In the genomic region with DNA sequence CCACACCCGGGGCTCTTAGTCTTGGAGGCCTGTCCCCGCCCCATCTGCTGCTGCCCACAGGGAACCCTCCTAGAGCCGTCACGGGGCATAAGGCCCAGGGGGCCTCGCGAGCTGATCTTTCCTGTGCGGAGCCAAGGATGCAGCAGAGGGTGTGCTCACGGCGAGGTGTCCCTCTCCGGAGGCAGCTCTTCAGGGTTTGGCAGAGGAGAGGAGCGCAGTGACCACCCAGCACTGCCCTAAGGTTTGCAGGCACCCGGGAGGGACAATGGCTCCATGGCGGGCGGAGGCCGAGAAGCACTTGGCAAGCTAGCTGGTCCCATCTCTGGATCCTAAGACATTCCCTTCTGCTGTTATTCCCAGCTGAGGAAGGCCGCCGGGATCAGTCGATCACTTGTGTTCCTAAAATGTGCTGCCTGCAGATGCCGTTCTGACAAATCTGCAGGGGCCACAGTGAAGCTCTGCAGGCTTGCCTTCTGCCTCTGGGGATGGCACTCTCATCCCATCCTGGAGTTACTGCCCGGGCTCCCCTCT, we compare ENCODE assay signal across 16 cellular contexts. TPM values are rescaled to one million over a fixed set of nuclear protein-coding genes. Genes with fewer than 3 reads are reported as not detected.
A peak's percentile ranks its signal among the peaks of the same experiment; 100 is the strongest.
DNase-seq lines count a peak whose midpoint lies in the region; ATAC-seq and TF ChIP-seq lines count a peak whose summit lies in the region.
"Had no signal": no experiment of that assay in that cellular context is flagged by ENCODE, and none has a peak within 500 bp of the region (broad histone marks: within the 10 kb centered on the region; RNA-seq: fewer than 3 reads in every experiment).

No MANE protein-coding gene starts in this region.

- DNase-seq in activated CD8-positive, alpha-beta memory T cell treated with anti-CD3 and anti-CD28 coated beads, Interleukin-2, amount 10 ng/mL, durations not matched to agents 7 days and 5 days, result peak; percentile 15
- DNase-seq in activated CD8-positive, alpha-beta memory T cell treated with anti-CD3 and anti-CD28 coated beads, Interleukin-2, amount 50 U/mL, for 4 hours, result no peak
- DNase-seq in SJSA1 (ENCODE audit: low read depth in 1 of 2, low spot score in 2 of 2) (peak; percentile 32 to 46), type B pancreatic cell (ENCODE audit: extremely low spot score, unreplicated experiment) (peak; percentile 65)
- no peak for DNase-seq in activated naive CD4-positive, alpha-beta T cell treated with anti-CD3 and anti-CD28 coated beads, Interleukin-2, amount 10 ng/mL, durations not matched to agents 7 days and 5 days
- no peak for DNase-seq in stimulated activated naive CD4-positive, alpha-beta T cell treated with Interleukin-2 at 50 U/mL for 16 hours (lab: John Stamatoyannopoulos, UW)
- DNase-seq: Calu3; NCI-H1105; NK-92 treated with Interleukin-12 subunit alpha and Interleukin-12 subunit beta, amount 100 ng/mL, for 24 hours had no signal

- peak overlapping the region; percentile 64 for H3K27ac ChIP-seq in SJSA1
- H3K27ac ChIP-seq in mesodermal cell (ENCODE audit: low read depth, low read length, severe bottlenecking), result peak overlapping the region; percentile 57

- WGBS in mesodermal cell (ENCODE audit: insufficient coverage in 2 of 2), 2 experiments, result 93 to 96% methylated on average over 19 to 20 of the region's 20 CpGs

- H3K9me3 ChIP-seq in SJSA1 (replicated peaks), result no peaks in the 10 kb centered on the region
- no peaks in the 10 kb centered on the region for H3K9me3 ChIP-seq in mesodermal cell (ENCODE audit: control insufficient read depth, low read length)

- TF ChIP-seq CTCF in type B pancreatic cell (conservative IDR thresholded peaks at IDR 0.05), result no peak

- H3K27me3 ChIP-seq in SJSA1 (replicated peaks), result no peaks in the 10 kb centered on the region

- H3K27me3 Mint-ChIP-seq in activated CD8-positive, alpha-beta memory T cell treated with anti-CD3 and anti-CD28 coated beads, Interleukin-2, amount 10 ng/mL, durations not matched to agents 7 days and 5 days, result no peaks in the 10 kb centered on the region
- peaks cover 3% of the 10 kb centered on the region for H3K27me3 Mint-ChIP-seq in type B pancreatic cell
- H3K27me3 Mint-ChIP-seq in activated naive CD4-positive, alpha-beta T cell treated with anti-CD3 and anti-CD28 coated beads, Interleukin-2, amount 10 ng/mL, durations not matched to agents 7 days and 5 days, result peaks cover 8% of the 10 kb centered on the region

- H3K4me1 Mint-ChIP-seq in activated CD8-positive, alpha-beta memory T cell treated with anti-CD3 and anti-CD28 coated beads, Interleukin-2, amount 10 ng/mL, durations not matched to agents 7 days and 5 days, result no peaks in the 10 kb centered on the region
- H3K4me1 Mint-ChIP-seq in type B pancreatic cell (ENCODE audit: unreplicated experiment), result peaks cover 10% of the 10 kb centered on the region
- no peaks in the 10 kb centered on the region for H3K4me1 Mint-ChIP-seq in activated naive CD4-positive, alpha-beta T cell treated with anti-CD3 and anti-CD28 coated beads, Interleukin-2, amount 10 ng/mL, durations not matched to agents 7 days and 5 days
- H3K4me1 Mint-ChIP-seq: B cell had no signal

- no peaks in the 10 kb centered on the region for H3K9me3 Mint-ChIP-seq in activated CD8-positive, alpha-beta memory T cell treated with anti-CD3 and anti-CD28 coated beads, Interleukin-2, amount 10 ng/mL, durations not matched to agents 7 days and 5 days (ENCODE audit: low read depth)
- no peaks in the 10 kb centered on the region for H3K9me3 Mint-ChIP-seq in type B pancreatic cell
- H3K9me3 Mint-ChIP-seq in activated naive CD4-positive, alpha-beta T cell treated with anti-CD3 and anti-CD28 coated beads, Interleukin-2, amount 10 ng/mL, durations not matched to agents 7 days and 5 days, result no peaks in the 10 kb centered on the region
- H3K9me3 Mint-ChIP-seq: CD4-positive, alpha-beta T cell; GM23338 had no signal

- H3K4me3 Mint-ChIP-seq in activated CD8-positive, alpha-beta memory T cell treated with anti-CD3 and anti-CD28 coated beads, Interleukin-2, amount 10 ng/mL, durations not matched to agents 7 days and 5 days, result no peak overlapping the region
- H3K4me3 Mint-ChIP-seq in type B pancreatic cell, result no peak overlapping the region
- no peak overlapping the region for H3K4me3 Mint-ChIP-seq in activated naive CD4-positive, alpha-beta T cell treated with anti-CD3 and anti-CD28 coated beads, Interleukin-2, amount 10 ng/mL, durations not matched to agents 7 days and 5 days
- H3K4me3 Mint-ChIP-seq: B cell; CD4-positive, alpha-beta T cell; GM23338 had no signal

- no peak overlapping the region for H3K27ac Mint-ChIP-seq in activated CD8-positive, alpha-beta memory T cell treated with anti-CD3 and anti-CD28 coated beads, Interleukin-2, amount 10 ng/mL, durations not matched to agents 7 days and 5 days
- H3K27ac Mint-ChIP-seq in type B pancreatic cell, result no peak overlapping the region
- H3K27ac Mint-ChIP-seq in activated naive CD4-positive, alpha-beta T cell treated with anti-CD3 and anti-CD28 coated beads, Interleukin-2, amount 10 ng/mL, durations not matched to agents 7 days and 5 days, result no peak overlapping the region
- H3K27ac Mint-ChIP-seq: B cell; CD4-positive, alpha-beta T cell; GM23338 had no signal

- no peaks in the 10 kb centered on the region for H3K36me3 ChIP-seq in SJSA1
- no peaks in the 10 kb centered on the region for H3K36me3 ChIP-seq in mesodermal cell (ENCODE audit: control insufficient read depth, insufficient read depth, low read length)

- H3K4me1 ChIP-seq in SJSA1 (replicated peaks), result peaks cover 29% of the 10 kb centered on the region
- H3K4me1 ChIP-seq in mesodermal cell (ENCODE audit: control insufficient read depth, insufficient read depth, low read length, poor library complexity, severe bottlenecking), result peaks cover 23% of the 10 kb centered on the region

- CTCF ChIA-PET in activated CD8-positive, alpha-beta memory T cell treated with anti-CD3 and anti-CD28 coated beads, Interleukin-2, amount 10 ng/mL, durations not matched to agents 7 days and 5 days (lab: Charles Lee), result no interaction called here
- CTCF ChIA-PET in activated naive CD4-positive, alpha-beta T cell treated with anti-CD3 and anti-CD28 coated beads, Interleukin-2, amount 10 ng/mL, durations not matched to agents 7 days and 5 days (lab: Charles Lee), result interaction anchor here (1.9 kb wide), 1 partner anchor 35 kb away, joined by 8 read pairs; no protein-coding TSS in a partner anchor

- H3K36me3 Mint-ChIP-seq in activated CD8-positive, alpha-beta memory T cell treated with anti-CD3 and anti-CD28 coated beads, Interleukin-2, amount 10 ng/mL, durations not matched to agents 7 days and 5 days, result no peaks in the 10 kb centered on the region
- no peaks in the 10 kb centered on the region for H3K36me3 Mint-ChIP-seq in type B pancreatic cell
- H3K36me3 Mint-ChIP-seq in activated naive CD4-positive, alpha-beta T cell treated with anti-CD3 and anti-CD28 coated beads, Interleukin-2, amount 10 ng/mL, durations not matched to agents 7 days and 5 days, result no peaks in the 10 kb centered on the region

- ATAC-seq in activated CD8-positive, alpha-beta memory T cell treated with anti-CD3 and anti-CD28 coated beads, Interleukin-2, amount 10 ng/mL, durations not matched to agents 7 days and 5 days, result no peak
- no peak for ATAC-seq in esophagus mucosa
- ATAC-seq: GM12878, GM23338, Right ventricle myocardium inferior had no signal

- no peak overlapping the region for H3K4me3 ChIP-seq in SJSA1
- no peak overlapping the region for H3K4me3 ChIP-seq in mesodermal cell (ENCODE audit: extremely low read depth, insufficient read depth, low read length, poor library complexity, severe bottlenecking)
- H3K4me3 ChIP-seq: GM12878, GM23338 had no signal

RNA-seq across cellular contexts. Expression of gene PCSK6, which starts 47.4 kb away (rescaled TPM):
- 1 to 10 TPM in 1 of 2 experiments, under 1 TPM in 1; 0.44 to 1.5 TPM for total RNA-seq in activated CD8-positive, alpha-beta memory T cell treated with anti-CD3 and anti-CD28 coated beads, Interleukin-2, amount 10 ng/mL, durations not matched to agents 7 days and 5 days
- 0.44 and 1.7 TPM in 2 replicates for total RNA-seq in SJSA1 (2014; rRNA removed; shearing (Covaris generic))
- 8.3 TPM for polyA plus RNA-seq in mesodermal cell (2013, experiment 1 of 2)
- 8.2 TPM for polyA plus RNA-seq in mesodermal cell (2013, experiment 2 of 2)
- total RNA-seq in type B pancreatic cell (ENCODE audit: low replicate concordance), result 5.4 and 6.5 TPM in 2 replicates
- 6.7 TPM for total RNA-seq in esophagus mucosa

Comparison
In these comparisons a context has a peak if more than half of its experiments do, and no peak if none do; other contexts are left out.
1. DNase-seq: peak in activated CD8-positive, alpha-beta memory T cell treated with anti-CD3 and anti-CD28 coated beads, Interleukin-2, amount 10 ng/mL, durations not matched to agents 7 days and 5 days (single experiment), SJSA1 (2 of 2) and type B pancreatic cell (single experiment); none in activated CD8-positive, alpha-beta memory T cell treated with anti-CD3 and anti-CD28 coated beads, Interleukin-2, amount 50 U/mL, for 4 hours (single experiment), activated naive CD4-positive, alpha-beta T cell treated with anti-CD3 and anti-CD28 coated beads, Interleukin-2, amount 10 ng/mL, durations not matched to agents 7 days and 5 days (single experiment) and stimulated activated naive CD4-positive, alpha-beta T cell treated with Interleukin-2 at 50 U/mL for 16 hours (single experiment).